In genomic region chr7:151063212-151063561, GRCh38 we compare ENCODE assay signal across 1 cellular context.
TF ChIP-seq lines count a peak whose summit lies in the region.

No MANE protein-coding gene starts in this region.

TF ChIP-seq in WTC11, 78 proteins besides CTCF, POLR2A, EP300 and RAD21 (continued from another document):
- TF ChIP-seq, protein P1, sequence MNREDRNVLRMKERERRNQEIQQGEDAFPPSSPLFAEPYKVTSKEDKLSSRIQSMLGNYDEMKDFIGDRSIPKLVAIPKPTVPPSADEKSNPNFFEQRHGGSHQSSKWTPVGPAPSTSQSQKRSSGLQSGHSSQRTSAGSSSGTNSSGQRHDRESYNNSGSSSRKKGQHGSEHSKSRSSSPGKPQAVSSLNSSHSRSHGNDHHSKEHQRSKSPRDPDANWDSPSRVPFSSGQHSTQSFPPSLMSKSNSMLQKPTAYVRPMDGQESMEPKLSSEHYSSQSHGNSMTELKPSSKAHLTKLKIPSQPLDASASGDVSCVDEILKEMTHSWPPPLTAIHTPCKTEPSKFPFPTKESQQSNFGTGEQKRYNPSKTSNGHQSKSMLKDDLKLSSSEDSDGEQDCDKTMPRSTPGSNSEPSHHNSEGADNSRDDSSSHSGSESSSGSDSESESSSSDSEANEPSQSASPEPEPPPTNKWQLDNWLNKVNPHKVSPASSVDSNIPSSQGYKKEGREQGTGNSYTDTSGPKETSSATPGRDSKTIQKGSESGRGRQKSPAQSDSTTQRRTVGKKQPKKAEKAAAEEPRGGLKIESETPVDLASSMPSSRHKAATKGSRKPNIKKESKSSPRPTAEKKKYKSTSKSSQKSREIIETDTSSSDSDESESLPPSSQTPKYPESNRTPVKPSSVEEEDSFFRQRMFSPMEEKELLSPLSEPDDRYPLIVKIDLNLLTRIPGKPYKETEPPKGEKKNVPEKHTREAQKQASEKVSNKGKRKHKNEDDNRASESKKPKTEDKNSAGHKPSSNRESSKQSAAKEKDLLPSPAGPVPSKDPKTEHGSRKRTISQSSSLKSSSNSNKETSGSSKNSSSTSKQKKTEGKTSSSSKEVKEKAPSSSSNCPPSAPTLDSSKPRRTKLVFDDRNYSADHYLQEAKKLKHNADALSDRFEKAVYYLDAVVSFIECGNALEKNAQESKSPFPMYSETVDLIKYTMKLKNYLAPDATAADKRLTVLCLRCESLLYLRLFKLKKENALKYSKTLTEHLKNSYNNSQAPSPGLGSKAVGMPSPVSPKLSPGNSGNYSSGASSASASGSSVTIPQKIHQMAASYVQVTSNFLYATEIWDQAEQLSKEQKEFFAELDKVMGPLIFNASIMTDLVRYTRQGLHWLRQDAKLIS (CRISPR knock-in tag; IDR thresholded peaks at IDR 0.05; ENCODE audit: borderline replicate concordance): no peak
- TF ChIP-seq FOXK1 (CRISPR knock-in tag; IDR thresholded peaks at IDR 0.05): no peak
- TF ChIP-seq NFYB (CRISPR knock-in tag; conservative IDR thresholded peaks at IDR 0.05; ENCODE audit: low read depth): no peak
TF ChIP-seq in WTC11: peak in this region for 1.
